1 cellular context compared by ENCODE assay signal in genomic region chr6:144353871-144354314, GRCh38.
TF ChIP-seq lines count a peak whose summit lies in the region.

No MANE protein-coding gene starts in this region.

TF ChIP-seq in GM12878, 131 proteins besides CTCF, POLR2A, EP300 and RAD21 (continued from another document):
- TF ChIP-seq ZBTB4 (CRISPR knock-in tag; IDR thresholded peaks at IDR 0.05) (no peak), USF2 (IDR thresholded peaks at IDR 0.05; ENCODE audit: borderline replicate concordance, low read depth, low read length) (no peak), CBFB (IDR thresholded peaks at IDR 0.05; ENCODE audit: low read depth) (no peak), PML (IDR thresholded peaks at IDR 0.05; ENCODE audit: low read length) (no peak), ASH2L (IDR thresholded peaks at IDR 0.05; ENCODE audit: borderline replicate concordance, low read depth) (no peak), ZNF384 (IDR thresholded peaks at IDR 0.05; ENCODE audit: borderline replicate concordance, low read depth, low read length) (no peak; the same call in 1 of the 2 replicates), CHD1 (IDR thresholded peaks at IDR 0.05; ENCODE audit: low read depth, low read length) (no peak), IRF5 (IDR thresholded peaks at IDR 0.05; ENCODE audit: borderline replicate concordance) (no peak), DPF2 (IDR thresholded peaks at IDR 0.05) (peak; percentile 79; the same call in 1 of the 2 replicates), SREBF1 (IDR thresholded peaks at IDR 0.05; ENCODE audit: low read length) (no peak), SRF (IDR thresholded peaks at IDR 0.05; ENCODE audit: low read depth in 2 of 2, low read length in 2 of 2) (no peak), ETV6 (conservative IDR thresholded peaks at IDR 0.05 in 1 of 2, IDR thresholded peaks at IDR 0.05 in 1 of 2; ENCODE audit: borderline replicate concordance in 1 of 2, low read depth in 1 of 2) (no peak), CEBPB (IDR thresholded peaks at IDR 0.05; ENCODE audit: borderline replicate concordance in 1 of 2, low read depth in 2 of 2, low read length in 2 of 2) (0 out of 4 replicates have a peak, but pooled peaks of 1 of the 2 experiments have one; percentile 37), KLF5 (IDR thresholded peaks at IDR 0.05; ENCODE audit: partially characterized antibody) (no peak), E2F8 (IDR thresholded peaks at IDR 0.05; ENCODE audit: low read depth, partially characterized antibody) (peak; percentile 63), RELA (IDR thresholded peaks at IDR 0.05; ENCODE audit: borderline replicate concordance, partially characterized antibody) (no peak), TARDBP (IDR thresholded peaks at IDR 0.05; ENCODE audit: borderline replicate concordance) (no peak), SMAD1 (IDR thresholded peaks at IDR 0.05; ENCODE audit: low read depth, partially characterized antibody) (no peak), HDAC2 (IDR thresholded peaks at IDR 0.05) (no peak), KDM1A (IDR thresholded peaks at IDR 0.05; ENCODE audit: borderline replicate concordance) (no peak), HDAC6 (IDR thresholded peaks at IDR 0.05; ENCODE audit: unreplicated experiment) (no peak), TBL1XR1 (IDR thresholded peaks at IDR 0.05; ENCODE audit: low read depth, low read length) (no peak), ATF7 (IDR thresholded peaks at IDR 0.05; ENCODE audit: low read depth) (peak; percentile 67), BACH1 (IDR thresholded peaks at IDR 0.05; ENCODE audit: borderline replicate concordance) (peak; percentile 62; the same call in 1 of the 2 replicates), HSF1 (IDR thresholded peaks at IDR 0.05; ENCODE audit: low read depth, low read length) (no peak), ZBTB11 (CRISPR knock-in tag; IDR thresholded peaks at IDR 0.05) (no peak), MTA2 (IDR thresholded peaks at IDR 0.05; ENCODE audit: low read depth) (peak; percentile 89), ELK1 (IDR thresholded peaks at IDR 0.05; ENCODE audit: low read depth, low read length) (no peak), NFIC (IDR thresholded peaks at IDR 0.05; ENCODE audit: low read depth, low read length) (peak; percentile 39; the same call in 1 of the 2 replicates), BMI1 (IDR thresholded peaks at IDR 0.05; ENCODE audit: borderline replicate concordance) (peak; percentile 46; the same call in 1 of the 2 replicates), MAX (IDR thresholded peaks at IDR 0.05; ENCODE audit: low read depth, low read length) (no peak), SIX5 (IDR thresholded peaks at IDR 0.05; ENCODE audit: low read depth, low read length, severe bottlenecking) (no peak), JUND (IDR thresholded peaks at IDR 0.05; ENCODE audit: low read depth, low read length) (no peak), TCF3 (IDR thresholded peaks at IDR 0.05; ENCODE audit: borderline replicate concordance, insufficient read depth, low read depth, low read length) (no peak), CBX5 (IDR thresholded peaks at IDR 0.05; ENCODE audit: low read depth) (no peak), TCF12 (IDR thresholded peaks at IDR 0.05; ENCODE audit: low read depth, low read length) (no peak), BCL11A (IDR thresholded peaks at IDR 0.05; ENCODE audit: low read depth, low read length) (peak; percentile 49; the same call in 1 of the 2 replicates), MXI1 (IDR thresholded peaks at IDR 0.05; ENCODE audit: low read depth, low read length) (no peak), GABPA (IDR thresholded peaks at IDR 0.05; ENCODE audit: low read depth) (no peak), TAF1 (IDR thresholded peaks at IDR 0.05; ENCODE audit: borderline replicate concordance, low read depth, low read length) (no peak), ZNF24 (IDR thresholded peaks at IDR 0.05) (peak; percentile 22; the same call in 1 of the 2 replicates), USF1 (IDR thresholded peaks at IDR 0.05; ENCODE audit: borderline replicate concordance, extremely low read length, insufficient read depth, low read depth, low read length) (no peak), STAT1 (conservative IDR thresholded peaks at IDR 0.05) (no peak), CREM (IDR thresholded peaks at IDR 0.05; ENCODE audit: low read depth) (0 out of 2 replicates have a peak, but pooled peaks have one; percentile 22), MYC (IDR thresholded peaks at IDR 0.05; ENCODE audit: insufficient read depth, insufficient read length, insufficient replicate concordance, low read length, severe bottlenecking) (no peak), IRF3 (IDR thresholded peaks at IDR 0.05) (no peak), POLR2AphosphoS2 (IDR thresholded peaks at IDR 0.05; ENCODE audit: low read depth, low read length) (no peak), HDGF (IDR thresholded peaks at IDR 0.05) (no peak), BHLHE40 (IDR thresholded peaks at IDR 0.05; ENCODE audit: borderline replicate concordance in 1 of 2, low read depth in 2 of 2, low read length in 1 of 2) (peak; percentile 22 to 34; a peak in 1 of 4 replicates), BRCA1 (IDR thresholded peaks at IDR 0.05; ENCODE audit: low read depth, low read length) (no peak), IKZF1 (conservative IDR thresholded peaks at IDR 0.05) (peak; percentile 45; the same call in 1 of the 2 replicates)
